ENCODE assay signal across 9 cellular contexts in genomic region chr7:148501707-148502139, GRCh38.
DNase-seq lines count a peak whose midpoint lies in the region; ATAC-seq and TF ChIP-seq lines count a peak whose summit lies in the region.
"Had no signal": no experiment of that assay in that cellular context is flagged by ENCODE, and none has a peak within 500 bp of the region (broad histone marks: within the 10 kb centered on the region; RNA-seq: fewer than 3 reads in every experiment).

No MANE protein-coding gene starts in this region.

- H3K79me2 ChIP-seq in OCI-LY1 (ENCODE audit: insufficient read depth, low read length): no peaks in the 10 kb centered on the region

- no peaks in the 10 kb centered on the region for H3F3A ChIP-seq in OCI-LY1 (ENCODE audit: insufficient read depth, low read length)

- H3K27ac ChIP-seq in OCI-LY1 (ENCODE audit: low read depth, low read length, poor library complexity, severe bottlenecking): no peak overlapping the region
- H3K27ac ChIP-seq: upper lobe of left lung had no signal

- peak; percentile 44 to 47 for ATAC-seq in activated CD4-positive, CD25-positive, alpha-beta regulatory T cell treated with anti-CD3 and anti-CD28 coated beads, Interleukin-2, amount 50 U/mL, for 24 hours
- ATAC-seq in HG02870 (IDR thresholded peaks at IDR 0.05; ENCODE audit: unreplicated experiment): peak; percentile 83

- DNase-seq in activated CD4-positive, CD25-positive, alpha-beta regulatory T cell treated with anti-CD3 and anti-CD28 coated beads, Interleukin-2, amount 50 U/mL, for 72 hours: no peak
- peak; percentile 61 for DNase-seq in iPS-NIHi11 (ENCODE audit: low spot score)
- no peak for DNase-seq in dedifferentiated amniotic fluid mesenchymal stem cell (ENCODE audit: extremely low spot score)
- DNase-seq in hippocampal formation (lab: John Stamatoyannopoulos, UW): no peak
- DNase-seq in HuH-7.5 (ENCODE audit: low spot score): no peak

- H3K9me3 ChIP-seq in OCI-LY1 (ENCODE audit: low read length): no peaks in the 10 kb centered on the region
- H3K9me3 ChIP-seq: upper lobe of left lung had no signal

- H4K20me1 ChIP-seq in OCI-LY1 (ENCODE audit: insufficient read depth, low read length): no peaks in the 10 kb centered on the region

- H3K9ac ChIP-seq in OCI-LY1 (ENCODE audit: low read length): no peak overlapping the region; the same call in 1 of the 2 replicates

- H3K4me2 ChIP-seq in OCI-LY1 (ENCODE audit: low read length): peak overlapping the region; percentile 57

- TF ChIP-seq CTCF in OCI-LY1 (IDR thresholded peaks at IDR 0.05; ENCODE audit: low read length): no peak

- peaks cover 15% of the 10 kb centered on the region for H3K4me1 ChIP-seq in OCI-LY1 (ENCODE audit: insufficient read depth, low read length, severe bottlenecking)
- H3K4me1 ChIP-seq: upper lobe of left lung had no signal

- no peak overlapping the region for H2AFZ ChIP-seq in OCI-LY1 (ENCODE audit: low read length)

- H3K9me2 ChIP-seq in OCI-LY1 (ENCODE audit: low read depth, low read length): no peaks in the 10 kb centered on the region

- peaks cover 9% of the 10 kb centered on the region; the same call in 1 of the 2 replicates for H3K27me3 ChIP-seq in OCI-LY1 (ENCODE audit: insufficient read depth, low read length)

- no peaks in the 10 kb centered on the region for H3K36me3 ChIP-seq in OCI-LY1 (ENCODE audit: insufficient read depth, low read length)
- H3K36me3 ChIP-seq: upper lobe of left lung had no signal

- H3K4me3 ChIP-seq in OCI-LY1 (ENCODE audit: low read depth, low read length, poor library complexity, severe bottlenecking): peak overlapping the region; percentile 48
